In genomic region chr1:43507296-43508295, GRCh38 we compare ENCODE assay signal across 27 cellular contexts.
"Had no signal": no experiment of that assay in that cellular context is flagged by ENCODE, and none has a peak within 500 bp of the region (broad histone marks: within the 10 kb centered on the region; RNA-seq: fewer than 3 reads in every experiment).

No MANE protein-coding gene starts in this region.

- H3K4me3 ChIP-seq: adrenal gland, body of pancreas, cardiac muscle cell, colonic mucosa, gastroesophageal sphincter, hepatocyte, left ventricle myocardium inferior, mucosa of descending colon, ovary, psoas muscle, suprapubic skin, tibial artery had no signal

- H3K4me2 ChIP-seq: hepatocyte had no signal

- H3K79me2 ChIP-seq: hepatocyte had no signal

- H3K4me1 ChIP-seq: adrenal gland, colonic mucosa, gastroesophageal sphincter, left ventricle myocardium inferior, psoas muscle, tibial artery had no signal

- H3K9me3 ChIP-seq: adrenal gland, body of pancreas, colonic mucosa, gastroesophageal sphincter, mucosa of descending colon, neutrophil, ovary, psoas muscle, suprapubic skin, tibial artery had no signal

- DNase-seq: activated CD4-positive, alpha-beta memory T cell treated with anti-CD3 and anti-CD28 coated beads, Interleukin-2, amount 10 ng/mL, durations not matched to agents 7 days and 5 days; activated CD4-positive, alpha-beta T cell treated with anti-CD3 and anti-CD28 coated beads for 1 hour; activated CD4-positive, alpha-beta T cell treated with anti-CD3 and anti-CD28 coated beads, Interleukin-2, amount 10 ng/mL, durations not matched to agents 7 days and 5 days; activated CD8-positive, alpha-beta memory T cell treated with anti-CD3 and anti-CD28 coated beads, Interleukin-2, amount 50 U/mL, for 48 hours; activated naive CD8-positive, alpha-beta T cell treated with anti-CD3 and anti-CD28 coated beads for 36 hours; activated T-cell treated with anti-CD3 and anti-CD28 coated beads, Interleukin-2, amount 50 U/mL, for 24 hours; aorta; body of pancreas; cerebellar nuclear complex; colonic mucosa; effector memory CD4-positive, alpha-beta T cell; erythroblast; islet precursor cell; left ventricle myocardium inferior; mucosa of descending colon; ovary; psoas muscle; stimulated activated CD4-positive, alpha-beta T cell treated with anti-CD3 and anti-CD28 coated beads, Interleukin-15, amount 100 ng/mL, for 24 hours; stimulated activated naive CD4-positive, alpha-beta T cell; T-helper 2 cell; tibial artery had no signal

- H3K36me3 ChIP-seq: adrenal gland, cardiac muscle cell, colonic mucosa, gastroesophageal sphincter, left ventricle myocardium inferior, neutrophil, ovary, suprapubic skin, tibial artery had no signal

- H3K27me3 ChIP-seq: adrenal gland, body of pancreas, cardiac muscle cell, colonic mucosa, hepatocyte, neutrophil, ovary, suprapubic skin had no signal

- H2AFZ ChIP-seq: hepatocyte had no signal

- H3K27ac ChIP-seq: adrenal gland, body of pancreas, cardiac muscle cell, colonic mucosa, gastroesophageal sphincter, hepatocyte, left ventricle myocardium inferior, neutrophil, ovary, psoas muscle, suprapubic skin, tibial artery had no signal
